11 cellular contexts compared by ENCODE assay signal in genomic region chr3:123081718-123082369, GRCh38. TPM values are rescaled to one million over a fixed set of nuclear protein-coding genes. Genes with fewer than 3 reads are reported as not detected.
DNase-seq lines count a peak whose midpoint lies in the region; ATAC-seq and TF ChIP-seq lines count a peak whose summit lies in the region.
"Had no signal": no experiment of that assay in that cellular context is flagged by ENCODE, and none has a peak within 500 bp of the region (broad histone marks: within the 10 kb centered on the region; RNA-seq: fewer than 3 reads in every experiment).

No MANE protein-coding gene starts in this region.

- H2BK15ac ChIP-seq in IMR-90 (ENCODE audit: low read depth, low read length), result no peak overlapping the region

- no peaks in the 10 kb centered on the region for H3K9me3 ChIP-seq in IMR-90 (ENCODE audit: control insufficient read depth, insufficient read depth, low read length)

- H3K36me3 Mint-ChIP-seq in activated B cell treated with CpG ODN at 0.5 μM for 24 hours (ENCODE audit: low read depth), result no peaks in the 10 kb centered on the region
- H3K36me3 Mint-ChIP-seq in immature natural killer cell, result no peaks in the 10 kb centered on the region
- no peaks in the 10 kb centered on the region for H3K36me3 Mint-ChIP-seq in effector memory CD8-positive, alpha-beta T cell (ENCODE audit: insufficient read depth)

- peaks cover 26% of the 10 kb centered on the region for H3K4me1 Mint-ChIP-seq in activated B cell treated with CpG ODN at 0.5 μM for 24 hours
- peaks cover 27 to 41% of the 10 kb centered on the region in 2 donors for H3K4me1 Mint-ChIP-seq in immature natural killer cell
- peaks cover 0 to 33% of the 10 kb centered on the region in 2 donors for H3K4me1 Mint-ChIP-seq in effector memory CD8-positive, alpha-beta T cell (ENCODE audit: low read depth in 2 of 2)

- H3K4me1 ChIP-seq in IMR-90 (ENCODE audit: control insufficient read depth, insufficient read depth, low read length), result peaks cover 37% of the 10 kb centered on the region

- H3K27ac Mint-ChIP-seq in activated B cell treated with CpG ODN at 0.5 μM for 24 hours (no peak overlapping the region), immature natural killer cell (peak overlapping the region in 1 of 6 donors; percentile 31)
- H3K27ac Mint-ChIP-seq in effector memory CD8-positive, alpha-beta T cell, result peak overlapping the region in 1 of 2 donors; percentile 61

- no peak for TF ChIP-seq CTCF in IMR-90 (conservative IDR thresholded peaks at IDR 0.05; ENCODE audit: low read depth, low read length)
- no peak for TF ChIP-seq CTCF in activated B cell treated with CpG ODN at 0.5 μM for 24 hours (IDR thresholded peaks at IDR 0.05)

- no peak overlapping the region for H2AK9ac ChIP-seq in IMR-90 (replicated peaks; ENCODE audit: low read depth, low read length, poor library complexity)

- H3K27me3 Mint-ChIP-seq in activated B cell treated with CpG ODN at 0.5 μM for 24 hours, result no peaks in the 10 kb centered on the region
- peaks cover 0 to 4% (median 3%) of the 10 kb centered on the region in 3 donors for H3K27me3 Mint-ChIP-seq in immature natural killer cell (ENCODE audit: low read depth in 3 of 3)
- H3K27me3 Mint-ChIP-seq in effector memory CD8-positive, alpha-beta T cell, result no peaks in the 10 kb centered on the region

- H3K27me3 ChIP-seq in IMR-90 (ENCODE audit: control insufficient read depth, insufficient read depth, low read length), result peaks cover 5% of the 10 kb centered on the region

- ATAC-seq in GM18517 (IDR thresholded peaks at IDR 0.05; ENCODE audit: unreplicated experiment) (peak; percentile 16), IMR-90 (ENCODE audit: low read depth) (no peak), activated B cell treated with CpG ODN at 0.5 μM for 24 hours (ENCODE audit: low read depth) (no peak), HG02840 (IDR thresholded peaks at IDR 0.05; ENCODE audit: low FRiP score, unreplicated experiment) (no peak)
- ATAC-seq in effector memory CD8-positive, alpha-beta T cell (replicated peaks), result no peak

- TF ChIP-seq POLR2A in IMR-90 (IDR thresholded peaks at IDR 0.05; ENCODE audit: low read depth, low read length), result no peak

- dilution Hi-C loops in IMR-90 (cut with HindIII; ENCODE audit: low sequenced_read_pairs, unreplicated experiment), result no loop called here

- H3K56ac ChIP-seq in IMR-90 (ENCODE audit: extremely low read depth, insufficient read depth, low read length), result no peak overlapping the region

- in situ Hi-C loops in IMR-90 (cut with MboI; ENCODE audit: low sequenced_read_pairs), result no loop called here

- WGBS in IMR-90 (ENCODE audit: extremely low coverage in 2 of 2, insufficient read length in 1 of 2), 2 experiments, result 100% methylated on average over 1 of the region's 8 CpGs; no CpG with 5 or more reads in 1 of the 2 experiments

- H4K20me1 ChIP-seq in IMR-90 (ENCODE audit: insufficient read depth, low read length), result peaks cover 93% of the 10 kb centered on the region

- H3K4me3 Mint-ChIP-seq in activated B cell treated with CpG ODN at 0.5 μM for 24 hours (peak overlapping the region; percentile 4), immature natural killer cell (peak overlapping the region in 1 of 5 donors; percentile 10)
- H3K4me3 Mint-ChIP-seq in effector memory CD8-positive, alpha-beta T cell, result no peak overlapping the region

- H3K9me1 ChIP-seq in IMR-90 (ENCODE audit: insufficient read depth, low read length), result peaks cover 21% of the 10 kb centered on the region; the same call in 1 of the 2 replicates

- H2AFZ ChIP-seq in IMR-90 (replicated peaks; ENCODE audit: low read length, poor library complexity), result no peak overlapping the region

- H3K18ac ChIP-seq in IMR-90 (ENCODE audit: low read depth, low read length), result no peak overlapping the region

- H3K4me2 ChIP-seq in IMR-90 (ENCODE audit: low read depth, low read length), result no peak overlapping the region

- no peak overlapping the region for H3K4me3 ChIP-seq in IMR-90 (ENCODE audit: insufficient read depth, low read depth, low read length)

- H3K9me3 Mint-ChIP-seq in activated B cell treated with CpG ODN at 0.5 μM for 24 hours (no peaks in the 10 kb centered on the region), immature natural killer cell (no peaks in the 10 kb centered on the region)
- no peaks in the 10 kb centered on the region for H3K9me3 Mint-ChIP-seq in effector memory CD8-positive, alpha-beta T cell

- no peak overlapping the region for H3K4ac ChIP-seq in IMR-90 (ENCODE audit: low read depth, low read length)

- intact Hi-C loops in IMR-90 (cut with micrococcal nuclease) (no loop called here), activated B cell treated with CpG ODN at 0.5 μM for 24 hours (cut with micrococcal nuclease) (loop anchor here (2.0 kb wide), 1 partner anchor 15 kb away; the partner anchor contains the start of gene PDIA5)

- TF ChIP-seq RAD21 in IMR-90 (IDR thresholded peaks at IDR 0.05; ENCODE audit: low read length), result no peak

- BruUV-seq in IMR-90 (replicated peaks; lab: Mats Ljungman, UMichigan), result no TSS peak

- H4K5ac ChIP-seq in IMR-90 (ENCODE audit: low read depth, low read length), result no peak overlapping the region

- no peak overlapping the region for H3K23ac ChIP-seq in IMR-90 (ENCODE audit: low read depth, low read length)

- no peak overlapping the region for H3K27ac ChIP-seq in IMR-90 (ENCODE audit: insufficient read depth, low read length)

- H3K14ac ChIP-seq in IMR-90 (replicated peaks; ENCODE audit: low read depth, low read length), result no peak overlapping the region

- no peak overlapping the region for H4K91ac ChIP-seq in IMR-90 (ENCODE audit: insufficient read depth, low read depth, low read length)

- H3K36me3 ChIP-seq in IMR-90 (ENCODE audit: control insufficient read depth, insufficient read depth, low read length), result no peaks in the 10 kb centered on the region

- H2BK120ac ChIP-seq in IMR-90 (ENCODE audit: low read depth, low read length), result no peak overlapping the region

- H3K9ac ChIP-seq in IMR-90 (ENCODE audit: low read depth, low read length), result no peak overlapping the region

- DNase-seq in IMR-90, result no peak
- no peak for DNase-seq in activated B cell treated with CpG ODN at 0.5 μM for 24 hours
- peak; percentile 17 for DNase-seq in occipital lobe (lab: John Stamatoyannopoulos, UW)
- DNase-seq in HCEC 1CT, result no peak
- no peak for DNase-seq in immature natural killer cell
- DNase-seq in effector memory CD8-positive, alpha-beta T cell, result no peak
- DNase-seq: H7; stimulated activated CD4-positive, alpha-beta T cell treated with anti-CD3 and anti-CD28 coated beads, Interleukin-4, amount 100 ng/mL, for 4 hours had no signal

- POLR2A ChIA-PET in IMR-90 (lab: Charles Lee; ENCODE audit: unreplicated experiment) (no interaction called here), activated B cell treated with CpG ODN at 0.5 μM for 24 hours (lab: Charles Lee) (no interaction called here)

- H2BK20ac ChIP-seq in IMR-90 (ENCODE audit: low read depth, low read length), result no peak overlapping the region

- H3K79me1 ChIP-seq in IMR-90 (ENCODE audit: low read depth in 1 of 2, low read length in 2 of 2), result peaks cover 35 to 83% of the 10 kb centered on the region in 2 experiments; a peak in 3 of 4 replicates

- H2BK5ac ChIP-seq in IMR-90 (ENCODE audit: low read depth, low read length, poor library complexity, severe bottlenecking), result no peak overlapping the region

- H2AK5ac ChIP-seq in IMR-90 (ENCODE audit: low read depth, low read length), result 0 out of 2 replicates have a peak overlapping the region, but pooled peaks have one; percentile 30

- no peak overlapping the region for H4K8ac ChIP-seq in IMR-90 (ENCODE audit: low read depth in 2 of 2, low read length in 2 of 2)

- CTCF ChIA-PET in IMR-90 (lab: Yijun Ruan, JAX), result no interaction called here
- CTCF ChIA-PET in activated B cell treated with CpG ODN at 0.5 μM for 24 hours (lab: Charles Lee), result interaction anchor here (1.5 kb wide), 1 partner anchor 54 kb away, joined by 3 read pairs; the partner anchor contains the start of gene SEMA5B

TF ChIP-seq in IMR-90, 13 proteins besides CTCF, POLR2A, EP300 and RAD21 (continues in another document):
- TF ChIP-seq BHLHE40 (IDR thresholded peaks at IDR 0.05; ENCODE audit: low read depth, low read length), result no peak
- no peak for TF ChIP-seq ELK1 (IDR thresholded peaks at IDR 0.05; ENCODE audit: borderline replicate concordance, low read depth, low read length)
- no peak for TF ChIP-seq RFX5 (IDR thresholded peaks at IDR 0.05; ENCODE audit: low read depth, low read length)
- TF ChIP-seq RCOR1 (IDR thresholded peaks at IDR 0.05; ENCODE audit: insufficient replicate concordance, low read length), result no peak
- TF ChIP-seq MAZ (IDR thresholded peaks at IDR 0.05; ENCODE audit: borderline replicate concordance, low read depth, low read length), result no peak
- TF ChIP-seq CEBPB (IDR thresholded peaks at IDR 0.05; ENCODE audit: low read depth, low read length), result no peak
- no peak for TF ChIP-seq CHD1 (IDR thresholded peaks at IDR 0.05; ENCODE audit: low read depth, low read length)
- no peak for TF ChIP-seq SMC3 (IDR thresholded peaks at IDR 0.05; ENCODE audit: low read depth, low read length)

RNA-seq across cellular contexts. Expression of gene PDIA5, which starts 15.0 kb away (rescaled TPM):
- 19.4 and 21.4 TPM in 2 replicates for total RNA-seq in IMR-90 (2012; rRNA removed)
- 37.7 and 42.0 TPM in 2 replicates for polyA plus RNA-seq in IMR-90 (2012; rRNA removed)
- polyA plus RNA-seq in IMR-90 (2012; cell fraction: cytosol; rRNA removed), result 30.5 and 45.0 TPM in 2 replicates
- 22.6 and 46.8 TPM in 2 replicates for polyA plus RNA-seq in IMR-90 (2012; cell fraction: nucleus; rRNA removed; ENCODE audit: low replicate concordance)
- total RNA-seq in activated B cell treated with CpG ODN at 0.5 μM for 24 hours, result 8.5 and 10.7 TPM in 2 replicates
- total RNA-seq in occipital lobe, result 3.1 TPM
- 1 to 10 TPM in 1 of 3 donors, under 1 TPM in 1, not detected in 1; 0.74 to 1.3 TPM for polyA plus RNA-seq in immature natural killer cell

RNA-seq across cellular contexts. Expression of gene SEMA5B, which starts 54.3 kb away (rescaled TPM):
- not detected in 2 replicates for total RNA-seq in IMR-90 (2012; rRNA removed)
- polyA plus RNA-seq in IMR-90 (2012; rRNA removed), result not detected in 2 replicates
- not detected in 2 replicates for polyA plus RNA-seq in IMR-90 (2012; cell fraction: cytosol; rRNA removed)
- not detected in 2 replicates for polyA plus RNA-seq in IMR-90 (2012; cell fraction: nucleus; rRNA removed; ENCODE audit: low replicate concordance)
- total RNA-seq in activated B cell treated with CpG ODN at 0.5 μM for 24 hours, result 1.0 and 1.6 TPM in 2 replicates
- total RNA-seq in occipital lobe, result 9.8 TPM
- not detected for polyA plus RNA-seq in immature natural killer cell
- total RNA-seq: T-helper 2 cell treated with Interferon-gamma antibody and Interleukin-4, amounts not matched to agents 100 ng/mL and 5 ng/mL, for 36 hours had no signal
